In the genomic region with DNA sequence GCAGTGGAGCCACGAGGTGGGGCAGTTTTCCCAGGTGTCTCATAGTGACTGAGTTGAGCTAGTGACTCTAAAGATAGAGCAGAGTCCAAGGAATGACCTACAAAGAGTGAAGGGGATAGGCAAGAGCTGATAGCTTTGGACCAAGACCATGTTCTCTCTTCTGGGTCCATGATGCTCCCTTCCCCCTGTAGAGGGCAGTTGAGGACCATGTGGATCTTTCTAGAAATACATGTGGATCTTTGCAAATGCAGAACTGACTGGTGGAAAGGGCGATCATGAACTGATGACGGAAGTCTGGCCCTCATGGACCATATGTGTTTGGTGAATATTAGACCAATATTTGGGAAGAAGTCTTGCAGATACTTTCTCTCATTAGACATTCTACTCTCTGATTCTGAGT, we compare ENCODE assay signal across 1 cellular context.
TF ChIP-seq lines count a peak whose summit lies in the region.

No MANE protein-coding gene starts in this region.

TF ChIP-seq in HepG2, 621 proteins besides CTCF, POLR2A, EP300 and RAD21:
- TF ChIP-seq, protein P1, sequence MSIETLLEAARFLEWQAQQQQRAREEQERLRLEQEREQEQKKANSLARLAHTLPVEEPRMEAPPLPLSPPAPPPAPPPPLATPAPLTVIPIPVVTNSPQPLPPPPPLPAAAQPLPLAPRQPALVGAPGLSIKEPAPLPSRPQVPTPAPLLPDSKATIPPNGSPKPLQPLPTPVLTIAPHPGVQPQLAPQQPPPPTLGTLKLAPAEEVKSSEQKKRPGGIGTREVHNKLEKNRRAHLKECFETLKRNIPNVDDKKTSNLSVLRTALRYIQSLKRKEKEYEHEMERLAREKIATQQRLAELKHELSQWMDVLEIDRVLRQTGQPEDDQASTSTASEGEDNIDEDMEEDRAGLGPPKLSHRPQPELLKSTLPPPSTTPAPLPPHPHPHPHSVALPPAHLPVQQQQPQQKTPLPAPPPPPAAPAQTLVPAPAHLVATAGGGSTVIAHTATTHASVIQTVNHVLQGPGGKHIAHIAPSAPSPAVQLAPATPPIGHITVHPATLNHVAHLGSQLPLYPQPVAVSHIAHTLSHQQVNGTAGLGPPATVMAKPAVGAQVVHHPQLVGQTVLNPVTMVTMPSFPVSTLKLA (IDR thresholded peaks at IDR 0.05), result peak; percentile 72
- no peak for TF ChIP-seq ZBTB3 (CRISPR knock-in tag; IDR thresholded peaks at IDR 0.05; ENCODE audit: borderline replicate concordance, low read depth)
- no peak for TF ChIP-seq NRL (CRISPR knock-in tag; IDR thresholded peaks at IDR 0.05; ENCODE audit: borderline replicate concordance)
